ENCODE assay signal across 8 cellular contexts in genomic region chr5:172150514-172151425, GRCh38. TPM values are rescaled to one million over a fixed set of nuclear protein-coding genes. Genes with fewer than 3 reads are reported as not detected.
DNase-seq lines count a peak whose midpoint lies in the region; ATAC-seq and TF ChIP-seq lines count a peak whose summit lies in the region.

No MANE protein-coding gene starts in this region.

- peaks cover 69% of the 10 kb centered on the region for H3K4me1 Mint-ChIP-seq in activated naive CD8-positive, alpha-beta T cell (ENCODE audit: low read depth)

- H3K27ac Mint-ChIP-seq in activated naive CD8-positive, alpha-beta T cell: peak overlapping the region; percentile 96

- H3K9me3 ChIP-seq in KOPT-K1 (ENCODE audit: insufficient read depth, low read length, poor library complexity, severe bottlenecking): no peaks in the 10 kb centered on the region
- H3K9me3 ChIP-seq in BE2C: no peaks in the 10 kb centered on the region

- H3K4me3 Mint-ChIP-seq in activated naive CD8-positive, alpha-beta T cell: peak overlapping the region; percentile 68

- TF ChIP-seq CTCF in BE2C (IDR thresholded peaks at IDR 0.05; ENCODE audit: low read depth, low read length): no peak

- peak; percentile 69 for ATAC-seq in GM21447 (IDR thresholded peaks at IDR 0.05; ENCODE audit: unreplicated experiment)

- H3K4me1 ChIP-seq in BE2C: no peaks in the 10 kb centered on the region

- H3K9me3 Mint-ChIP-seq in activated naive CD8-positive, alpha-beta T cell (ENCODE audit: low read depth): no peaks in the 10 kb centered on the region

- no peaks in the 10 kb centered on the region for H3K27me3 ChIP-seq in BE2C

- H3K36me3 ChIP-seq in KOPT-K1 (ENCODE audit: insufficient read depth, low read length) (peaks cover 82% of the 10 kb centered on the region), BE2C (no peaks in the 10 kb centered on the region)

- no peaks in the 10 kb centered on the region for H3K27me3 Mint-ChIP-seq in activated naive CD8-positive, alpha-beta T cell

- H3K36me3 Mint-ChIP-seq in activated naive CD8-positive, alpha-beta T cell: peaks cover 10% of the 10 kb centered on the region

- no peak overlapping the region for H3K4me3 ChIP-seq in BE2C (ENCODE audit: low read depth, low read length)

- H3K27ac ChIP-seq in KOPT-K1 (ENCODE audit: low read depth, low read length, poor library complexity, severe bottlenecking): peak overlapping the region; percentile 47

- DNase-seq in GDM1 (lab: John Stamatoyannopoulos, UW) (peak; percentile 80), myocyte (ENCODE audit: low read depth) (peak; percentile 85), DMS79 treated with DMSO at 0.1 percent for 48 hours (lab: John Stamatoyannopoulos, UW) (no peak), NCI-H2227 (lab: John Stamatoyannopoulos, UW; ENCODE audit: unreplicated experiment) (no peak), BE2C (no peak)

RNA-seq across cellular contexts. Expression of gene STK10, which starts 37.3 kb away (rescaled TPM):
- 22.3 and 23.2 TPM in 2 replicates for total RNA-seq in myocyte
- 23.2 TPM for polyA plus RNA-seq in myocyte (2012)
- polyA plus RNA-seq in BE2C (2012; ENCODE audit: insufficient read depth, insufficient read length, low read depth): 16.7 TPM

RNA-seq across cellular contexts. Expression of gene EFCAB9, which starts 43.2 kb away (rescaled TPM):
- total RNA-seq in myocyte: not detected in 2 replicates
- not detected for polyA plus RNA-seq in myocyte (2012)
- not detected for polyA plus RNA-seq in BE2C (2012; ENCODE audit: insufficient read depth, insufficient read length, low read depth)

Comparison
In these comparisons a context has a peak if more than half of its experiments do, and no peak if none do; other contexts are left out.
1. DNase-seq: peak in GDM1 (single experiment) and myocyte (single experiment); none in DMS79 treated with DMSO at 0.1 percent for 48 hours (single experiment), NCI-H2227 (single experiment) and BE2C (single experiment).